8 cellular contexts compared by ENCODE assay signal in the genomic region with DNA sequence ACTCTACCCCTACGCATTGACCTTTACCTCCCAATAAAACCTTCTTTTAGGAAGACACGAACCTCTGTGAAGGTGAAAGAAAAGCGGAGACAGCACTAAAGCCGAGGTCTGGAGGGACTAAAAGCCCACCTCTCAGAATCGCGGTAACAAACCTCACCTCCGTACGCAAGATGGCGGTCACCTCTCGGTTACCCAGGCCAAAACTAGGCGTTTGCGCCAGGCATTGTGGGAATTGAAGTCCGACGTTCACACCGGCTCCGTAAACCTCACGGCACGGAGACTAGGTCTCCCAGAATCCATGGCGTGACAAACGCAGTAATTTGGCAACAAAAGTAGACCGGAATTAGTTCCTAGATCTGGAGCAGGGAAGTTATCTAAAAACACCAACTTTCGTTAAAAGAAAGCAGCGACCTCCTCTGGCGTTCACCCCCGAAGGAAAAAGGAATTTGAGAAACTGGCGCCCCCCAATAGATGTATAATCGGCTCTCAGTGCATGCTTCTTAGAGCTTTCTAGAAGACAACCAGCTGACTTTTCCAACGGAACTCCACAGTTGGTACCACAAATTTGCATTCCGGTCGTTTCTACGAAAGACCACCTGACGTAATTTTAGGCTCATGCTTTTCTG. TPM values are rescaled to one million over a fixed set of nuclear protein-coding genes. Genes with fewer than 3 reads are reported as not detected.
DNase-seq lines count a peak whose midpoint lies in the region; ATAC-seq and TF ChIP-seq lines count a peak whose summit lies in the region.

N4BP2L2 (minus strand) TSS at position 175 of the 626 bp plus-strand sequence. CDS start 1,768 bp downstream, outside the sequence.

- peak in 1 of 2 experiments; percentile 49; a peak in 1 of 4 replicates for TF ChIP-seq EP300 in SK-N-SH (IDR thresholded peaks at IDR 0.05; ENCODE audit: borderline replicate concordance in 1 of 2, low read depth in 1 of 2, low read length in 1 of 2)

- TF ChIP-seq RAD21 in SK-N-SH (IDR thresholded peaks at IDR 0.05; ENCODE audit: low read length) = peak; percentile 61

- H3K4me2 ChIP-seq in SK-N-SH = peak within 1 kb of the TSS; percentile 79

- H3K4me3 ChIP-seq in GM08714 (ENCODE audit: low read length) (peak within 1 kb of the TSS; percentile 81), SK-N-SH (ENCODE audit: low read depth in 2 of 2, low read length in 1 of 2) (peak within 1 kb of the TSS; percentile 92 to 100)

- peak within 1 kb of the TSS; percentile 96 for H3K9ac ChIP-seq in SK-N-SH

- H3K27me3 ChIP-seq in SK-N-SH (ENCODE audit: insufficient read depth) = no peaks in the 10 kb centered on the region

- no peaks in the 10 kb centered on the region for H3K9me3 ChIP-seq in SK-N-SH

- peaks cover 49% of the 10 kb centered on the region for H3K79me2 ChIP-seq in SK-N-SH (ENCODE audit: insufficient read depth)

- H4K20me1 ChIP-seq in SK-N-SH (ENCODE audit: insufficient read depth) = no peaks in the 10 kb centered on the region

- CTCF ChIA-PET in SK-N-SH (lab: Yijun Ruan, JAX) = interaction anchor here (0.6 to 2.2 kb wide), 16 partner anchors 8 to 633 kb away, joined by 3 to 7 read pairs (median 4); no protein-coding TSS in a partner anchor

- peak within 1 kb of the TSS; percentile 98 for H2AFZ ChIP-seq in SK-N-SH (ENCODE audit: low read depth)

- peaks cover 30 to 31% of the 10 kb centered on the region in 2 experiments for H3K36me3 ChIP-seq in SK-N-SH (replicated peaks in 1 of 2; ENCODE audit: control insufficient read depth in 1 of 2, insufficient read depth in 2 of 2, low read length in 1 of 2)

- peak; percentile 61 for TF ChIP-seq CTCF in SK-N-SH (IDR thresholded peaks at IDR 0.05)

- H3K9me2 ChIP-seq in SK-N-SH = no peaks in the 10 kb centered on the region

- POLR2A ChIA-PET in SK-N-SH (lab: Yijun Ruan, JAX) = no interaction called here

- peak within 1 kb of the TSS; percentile 90 to 92 for H3K27ac ChIP-seq in SK-N-SH (ENCODE audit: low read depth in 2 of 2, low read length in 1 of 2)

- ATAC-seq in HG02588 (IDR thresholded peaks at IDR 0.05; ENCODE audit: unreplicated experiment) = peak; percentile 97

- H3K4me1 ChIP-seq in SK-N-SH (ENCODE audit: control insufficient read depth in 1 of 2, insufficient read depth in 2 of 2, low read depth in 1 of 2, low read length in 1 of 2) = peaks cover 0 to 4% of the 10 kb centered on the region in 2 experiments; a peak in 3 of 4 replicates

- DNase-seq in NCI-H1048 (lab: John Stamatoyannopoulos, UW) = peak; percentile 65
- DNase-seq in SK-N-SH = peak; percentile 82
- peak; percentile 88 for DNase-seq in activated naive CD4-positive, alpha-beta T cell treated with anti-CD3 and anti-CD28 coated beads, Interleukin-2, amount 50 U/mL, for 16 hours
- DNase-seq in germinal center (ENCODE audit: low spot score) = peak; percentile 89
- DNase-seq in non-pigmented ciliary epithelial cell (ENCODE audit: low read depth) = peak; percentile 91
- peak; percentile 100 for DNase-seq in superior temporal gyrus (ENCODE audit: extremely low spot score)

- under 1% methylated on average over 32 of the region's 32 CpGs for WGBS in SK-N-SH (ENCODE audit: low lambda C conversion rate)

- peaks cover 5% of the 10 kb centered on the region for H3F3A ChIP-seq in SK-N-SH (replicated peaks; ENCODE audit: insufficient read depth)

TF ChIP-seq in SK-N-SH, 30 proteins besides CTCF, POLR2A, EP300 and RAD21 (continues in another document):
- no peak for TF ChIP-seq TEAD4 (IDR thresholded peaks at IDR 0.05; ENCODE audit: borderline replicate concordance, insufficient read depth)
- TF ChIP-seq FOXM1 (IDR thresholded peaks at IDR 0.05; ENCODE audit: low read depth) = no peak
- TF ChIP-seq ZBTB33 (IDR thresholded peaks at IDR 0.05; ENCODE audit: borderline replicate concordance, low read depth) = no peak; the same call in none of the 2 replicates
- TF ChIP-seq, protein P1, sequence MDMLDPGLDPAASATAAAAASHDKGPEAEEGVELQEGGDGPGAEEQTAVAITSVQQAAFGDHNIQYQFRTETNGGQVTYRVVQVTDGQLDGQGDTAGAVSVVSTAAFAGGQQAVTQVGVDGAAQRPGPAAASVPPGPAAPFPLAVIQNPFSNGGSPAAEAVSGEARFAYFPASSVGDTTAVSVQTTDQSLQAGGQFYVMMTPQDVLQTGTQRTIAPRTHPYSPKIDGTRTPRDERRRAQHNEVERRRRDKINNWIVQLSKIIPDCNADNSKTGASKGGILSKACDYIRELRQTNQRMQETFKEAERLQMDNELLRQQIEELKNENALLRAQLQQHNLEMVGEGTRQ (IDR thresholded peaks at IDR 0.05; ENCODE audit: borderline replicate concordance, low read depth, low read length) = no peak
- TF ChIP-seq GABPA (IDR thresholded peaks at IDR 0.05; ENCODE audit: low read depth) = peak; percentile 81
- TF ChIP-seq TCF12 (IDR thresholded peaks at IDR 0.05) = peak; percentile 36; the same call in 1 of the 2 replicates
- TF ChIP-seq, protein P2, sequence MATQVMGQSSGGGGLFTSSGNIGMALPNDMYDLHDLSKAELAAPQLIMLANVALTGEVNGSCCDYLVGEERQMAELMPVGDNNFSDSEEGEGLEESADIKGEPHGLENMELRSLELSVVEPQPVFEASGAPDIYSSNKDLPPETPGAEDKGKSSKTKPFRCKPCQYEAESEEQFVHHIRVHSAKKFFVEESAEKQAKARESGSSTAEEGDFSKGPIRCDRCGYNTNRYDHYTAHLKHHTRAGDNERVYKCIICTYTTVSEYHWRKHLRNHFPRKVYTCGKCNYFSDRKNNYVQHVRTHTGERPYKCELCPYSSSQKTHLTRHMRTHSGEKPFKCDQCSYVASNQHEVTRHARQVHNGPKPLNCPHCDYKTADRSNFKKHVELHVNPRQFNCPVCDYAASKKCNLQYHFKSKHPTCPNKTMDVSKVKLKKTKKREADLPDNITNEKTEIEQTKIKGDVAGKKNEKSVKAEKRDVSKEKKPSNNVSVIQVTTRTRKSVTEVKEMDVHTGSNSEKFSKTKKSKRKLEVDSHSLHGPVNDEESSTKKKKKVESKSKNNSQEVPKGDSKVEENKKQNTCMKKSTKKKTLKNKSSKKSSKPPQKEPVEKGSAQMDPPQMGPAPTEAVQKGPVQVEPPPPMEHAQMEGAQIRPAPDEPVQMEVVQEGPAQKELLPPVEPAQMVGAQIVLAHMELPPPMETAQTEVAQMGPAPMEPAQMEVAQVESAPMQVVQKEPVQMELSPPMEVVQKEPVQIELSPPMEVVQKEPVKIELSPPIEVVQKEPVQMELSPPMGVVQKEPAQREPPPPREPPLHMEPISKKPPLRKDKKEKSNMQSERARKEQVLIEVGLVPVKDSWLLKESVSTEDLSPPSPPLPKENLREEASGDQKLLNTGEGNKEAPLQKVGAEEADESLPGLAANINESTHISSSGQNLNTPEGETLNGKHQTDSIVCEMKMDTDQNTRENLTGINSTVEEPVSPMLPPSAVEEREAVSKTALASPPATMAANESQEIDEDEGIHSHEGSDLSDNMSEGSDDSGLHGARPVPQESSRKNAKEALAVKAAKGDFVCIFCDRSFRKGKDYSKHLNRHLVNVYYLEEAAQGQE (IDR thresholded peaks at IDR 0.05; ENCODE audit: low read depth, low read length) = no peak
- TF ChIP-seq RFX5 (IDR thresholded peaks at IDR 0.05; ENCODE audit: low read length) = peak; percentile 42; the same call in 1 of the 2 replicates
- no peak for TF ChIP-seq RXRA (IDR thresholded peaks at IDR 0.05; ENCODE audit: borderline replicate concordance, low read depth)
- TF ChIP-seq, protein P3, sequence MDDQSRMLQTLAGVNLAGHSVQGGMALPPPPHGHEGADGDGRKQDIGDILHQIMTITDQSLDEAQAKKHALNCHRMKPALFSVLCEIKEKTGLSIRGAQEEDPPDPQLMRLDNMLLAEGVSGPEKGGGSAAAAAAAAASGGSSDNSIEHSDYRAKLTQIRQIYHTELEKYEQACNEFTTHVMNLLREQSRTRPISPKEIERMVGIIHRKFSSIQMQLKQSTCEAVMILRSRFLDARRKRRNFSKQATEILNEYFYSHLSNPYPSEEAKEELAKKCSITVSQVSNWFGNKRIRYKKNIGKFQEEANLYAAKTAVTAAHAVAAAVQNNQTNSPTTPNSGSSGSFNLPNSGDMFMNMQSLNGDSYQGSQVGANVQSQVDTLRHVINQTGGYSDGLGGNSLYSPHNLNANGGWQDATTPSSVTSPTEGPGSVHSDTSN (IDR thresholded peaks at IDR 0.05) = no peak
- TF ChIP-seq ELF1 (IDR thresholded peaks at IDR 0.05) = peak; percentile 86
- peak; percentile 80 for TF ChIP-seq POLR2AphosphoS5 (IDR thresholded peaks at IDR 0.05; ENCODE audit: low read depth, low read length)
- TF ChIP-seq USF1 (IDR thresholded peaks at IDR 0.05; ENCODE audit: borderline replicate concordance, low read depth) = peak; percentile 34; the same call in 1 of the 2 replicates
- TF ChIP-seq FOXJ3 (CRISPR knock-in tag; IDR thresholded peaks at IDR 0.05) = peak; percentile 24; the same call in 1 of the 2 replicates
- peak; percentile 48; the same call in 1 of the 2 replicates for TF ChIP-seq MXI1 (IDR thresholded peaks at IDR 0.05; ENCODE audit: low read depth, low read length)
- no peak for TF ChIP-seq JUND (IDR thresholded peaks at IDR 0.05)
- TF ChIP-seq NRF1 (IDR thresholded peaks at IDR 0.05; ENCODE audit: low read depth, low read length) = no peak

RNA-seq across cellular contexts. Expression of gene N4BP2L2, which starts in this region (rescaled TPM):
- 16.0 and 22.5 TPM in 2 replicates for polyA plus RNA-seq in SK-N-SH (2012; rRNA removed)
- 19.8 and 30.7 TPM in 2 replicates for polyA plus RNA-seq in SK-N-SH (2012; cell fraction: cytosol; rRNA removed)
- polyA plus RNA-seq in SK-N-SH (2012; cell fraction: nucleus; rRNA removed) = 30.2 and 64.7 TPM in 2 replicates

Comparison
In these comparisons a context has a peak if more than half of its experiments do, and no peak if none do; other contexts are left out.
1. Peak in every context shown above with its lines: DNase-seq, ATAC-seq, H3K4me3 ChIP-seq and H3K27ac ChIP-seq.